Comparison of ENCODE assay signal across 1 cellular context in genomic region chr19:1247747-1248453, GRCh38.
A peak's percentile ranks its signal among the peaks of the same experiment; 100 is the strongest.
TF ChIP-seq lines count a peak whose summit lies in the region.

No MANE protein-coding gene starts in this region.

TF ChIP-seq in HepG2, 621 proteins besides CTCF, POLR2A, EP300 and RAD21 (continued from another document and continues in another):
- TF ChIP-seq ZNF407 (CRISPR knock-in tag; IDR thresholded peaks at IDR 0.05; ENCODE audit: not compliant biosample characterization) (no peak), ZNF331 (CRISPR knock-in tag; IDR thresholded peaks at IDR 0.05) (no peak), DPF2 (CRISPR knock-in tag; IDR thresholded peaks at IDR 0.05; ENCODE audit: borderline replicate concordance, low read depth) (0 out of 2 replicates have a peak, but pooled peaks have one; percentile 21), SP2 (CRISPR knock-in tag; IDR thresholded peaks at IDR 0.05) (no peak), ZNF768 (CRISPR knock-in tag; IDR thresholded peaks at IDR 0.05) (no peak), GZF1 (CRISPR knock-in tag; IDR thresholded peaks at IDR 0.05) (no peak), ZNF576 (CRISPR knock-in tag; IDR thresholded peaks at IDR 0.05) (no peak), ARHGAP35 (CRISPR knock-in tag; IDR thresholded peaks at IDR 0.05; ENCODE audit: borderline replicate concordance) (no peak), ZNF605 (CRISPR knock-in tag; IDR thresholded peaks at IDR 0.05) (no peak), FOXJ3 (CRISPR knock-in tag; IDR thresholded peaks at IDR 0.05; ENCODE audit: borderline replicate concordance) (0 out of 2 replicates have a peak, but pooled peaks have one; percentile 23), CSRNP2 (CRISPR knock-in tag; conservative IDR thresholded peaks at IDR 0.05; ENCODE audit: low read depth) (no peak), ZNF142 (CRISPR knock-in tag; IDR thresholded peaks at IDR 0.05) (peak; percentile 33; the same call in 1 of the 2 replicates), ZNF773 (CRISPR knock-in tag; IDR thresholded peaks at IDR 0.05; ENCODE audit: borderline replicate concordance) (0 out of 2 replicates have a peak, but pooled peaks have one; percentile 31), ZNF260 (CRISPR knock-in tag; IDR thresholded peaks at IDR 0.05; ENCODE audit: borderline replicate concordance, low read depth) (no peak), IRX3 (CRISPR knock-in tag; IDR thresholded peaks at IDR 0.05; ENCODE audit: borderline replicate concordance, low read depth) (0 out of 2 replicates have a peak, but pooled peaks have one; percentile 62), GATA4 (IDR thresholded peaks at IDR 0.05; ENCODE audit: borderline replicate concordance, low read depth) (no peak), ZSCAN31 (CRISPR knock-in tag; IDR thresholded peaks at IDR 0.05; ENCODE audit: low read depth) (no peak), HNRNPK (IDR thresholded peaks at IDR 0.05; ENCODE audit: low read depth, low read length, poor library complexity, severe bottlenecking) (peak; percentile 78), ZNF274 (CRISPR knock-in tag; IDR thresholded peaks at IDR 0.05) (peak; percentile 41; the same call in 1 of the 2 replicates), ZNF616 (CRISPR knock-in tag; IDR thresholded peaks at IDR 0.05; ENCODE audit: low read depth) (0 out of 2 replicates have a peak, but pooled peaks have one; percentile 69), ZNF674 (CRISPR knock-in tag; IDR thresholded peaks at IDR 0.05; ENCODE audit: low read depth) (no peak), SMAD3 (CRISPR knock-in tag; IDR thresholded peaks at IDR 0.05) (no peak), ATF5 (CRISPR knock-in tag; IDR thresholded peaks at IDR 0.05; ENCODE audit: low read depth) (no peak), RBFOX2 (IDR thresholded peaks at IDR 0.05; ENCODE audit: low read depth, low read length) (no peak), ZNF33A (CRISPR knock-in tag; IDR thresholded peaks at IDR 0.05; ENCODE audit: borderline replicate concordance) (no peak), ZFYVE20 (CRISPR knock-in tag; IDR thresholded peaks at IDR 0.05; ENCODE audit: borderline replicate concordance, low read depth) (no peak), NONO (IDR thresholded peaks at IDR 0.05) (no peak), NONO (CRISPR knock-in tag; conservative IDR thresholded peaks at IDR 0.05) (no peak; the same call in 1 of the 2 replicates), DRAP1 (CRISPR knock-in tag; IDR thresholded peaks at IDR 0.05) (no peak), PRMT3 (CRISPR knock-in tag; IDR thresholded peaks at IDR 0.05; ENCODE audit: borderline replicate concordance, low read depth) (no peak), ZNF639 (CRISPR knock-in tag; conservative IDR thresholded peaks at IDR 0.05) (peak; percentile 18; the same call in 1 of the 2 replicates), SIX4 (CRISPR knock-in tag; IDR thresholded peaks at IDR 0.05) (no peak), NFYC (CRISPR knock-in tag; IDR thresholded peaks at IDR 0.05) (no peak), ZKSCAN5 (CRISPR knock-in tag; IDR thresholded peaks at IDR 0.05) (no peak), ZSCAN21 (CRISPR knock-in tag; IDR thresholded peaks at IDR 0.05; ENCODE audit: borderline replicate concordance) (no peak), TCF12 (IDR thresholded peaks at IDR 0.05) (no peak), TCF12 (CRISPR knock-in tag; IDR thresholded peaks at IDR 0.05) (no peak), ZKSCAN1 (IDR thresholded peaks at IDR 0.05; ENCODE audit: low read length) (no peak), ZNF772 (CRISPR knock-in tag; IDR thresholded peaks at IDR 0.05) (peak; percentile 11; the same call in 1 of the 2 replicates), TEAD3 (CRISPR knock-in tag; optimal IDR thresholded peaks at IDR 0.05; ENCODE audit: borderline replicate concordance) (peak; percentile 7), STAG1 (CRISPR knock-in tag; IDR thresholded peaks at IDR 0.05) (peak; percentile 19; the same call in 1 of the 2 replicates), ZNF607 (CRISPR knock-in tag; IDR thresholded peaks at IDR 0.05; ENCODE audit: borderline replicate concordance) (0 out of 2 replicates have a peak, but pooled peaks have one; percentile 15), KDM2A (CRISPR knock-in tag; IDR thresholded peaks at IDR 0.05; ENCODE audit: borderline replicate concordance, low read depth) (peak; percentile 81), MAFK (conservative IDR thresholded peaks at IDR 0.05 in 1 of 2, IDR thresholded peaks at IDR 0.05 in 1 of 2; ENCODE audit: low read length in 2 of 2) (peak in 1 of 2 experiments; percentile 46; a peak in 2 of 4 replicates), ASH2L (IDR thresholded peaks at IDR 0.05; ENCODE audit: insufficient read length, low read depth, low read length) (no peak), RBAK (CRISPR knock-in tag; IDR thresholded peaks at IDR 0.05) (no peak), TBX3 (IDR thresholded peaks at IDR 0.05; ENCODE audit: borderline replicate concordance) (no peak)
